Comparison of ENCODE assay signal across 8 cellular contexts in genomic region chr7:149742075-149742701, GRCh38. TPM values are rescaled to one million over a fixed set of nuclear protein-coding genes. Genes with fewer than 3 reads are reported as not detected.
DNase-seq lines count a peak whose midpoint lies in the region; ATAC-seq, FAIRE-seq and TF ChIP-seq lines count a peak whose summit lies in the region.

No MANE protein-coding gene starts in this region.

- TF ChIP-seq CTCF in A549 (IDR thresholded peaks at IDR 0.05) = peak; percentile 91
- peak; percentile 85 to 86 for TF ChIP-seq CTCF in endothelial cell of umbilical vein (IDR thresholded peaks at IDR 0.05; ENCODE audit: extremely low read depth in 1 of 2, insufficient read depth in 1 of 2, low read depth in 1 of 2, low read length in 2 of 2)

- POLR2A ChIA-PET in A549 (lab: Yijun Ruan, JAX) (interaction anchor here (0.7 to 1.3 kb wide), 2 partner anchors 80 to 144 kb away, joined by 3 to 7 read pairs; no protein-coding TSS in a partner anchor), endothelial cell of umbilical vein (lab: Charles Lee) (no interaction called here)

- peak overlapping the region; percentile 77 for H2AFZ ChIP-seq in endothelial cell of umbilical vein (ENCODE audit: low read depth, low read length)

- CTCF ChIA-PET in A549 (lab: Yijun Ruan, JAX) = interaction anchor here (0.6 to 7.1 kb wide), 46 partner anchors 9 to 491 kb away, joined by 3 to 91 read pairs (median 4); a partner anchor contains a TSS
- CTCF ChIA-PET in endothelial cell of umbilical vein (lab: Charles Lee) = interaction anchor here (0.6 to 5.0 kb wide), 44 partner anchors 10 to 432 kb away, joined by 3 to 234 read pairs (median 5); partner anchors contain the start of genes ZNF467 and ZNF862

- H3K4me3 ChIP-seq in A549 (peak overlapping the region; percentile 44), endothelial cell of umbilical vein (replicated peaks in 1 of 3; ENCODE audit: insufficient read depth in 1 of 3, low read depth in 1 of 3, low read length in 3 of 3) (peak overlapping the region in 2 of 3 experiments; percentile 6 to 10)

- peak overlapping the region; percentile 53 to 69; a peak in 5 of 6 replicates for H3K27ac ChIP-seq in A549
- no peak overlapping the region for H3K27ac ChIP-seq in endothelial cell of umbilical vein (ENCODE audit: insufficient read depth, low read depth, low read length)

- H3K79me2 ChIP-seq in endothelial cell of umbilical vein (ENCODE audit: control insufficient read depth, insufficient read depth, low read length) = no peaks in the 10 kb centered on the region

- WGBS in A549 (ENCODE audit: missing lambda C conversion rate) = 0% methylated on average over 9 of the region's 17 CpGs

- TF ChIP-seq POLR2A in A549 (IDR thresholded peaks at IDR 0.05; ENCODE audit: low read length) = no peak
- no peak for TF ChIP-seq POLR2A in endothelial cell of umbilical vein (IDR thresholded peaks at IDR 0.05; ENCODE audit: low read depth, low read length)

- H3K9ac ChIP-seq in endothelial cell of umbilical vein (replicated peaks; ENCODE audit: extremely low read depth, insufficient read depth, low read length) = no peak overlapping the region

- DNase-seq in A549 (ENCODE audit: low read depth in 1 of 2, low spot score in 1 of 2) = peak; percentile 62 to 93
- DNase-seq in NCI-H82 (lab: John Stamatoyannopoulos, UW) = peak; percentile 87
- peak; percentile 26 to 30 for DNase-seq in activated CD8-positive, alpha-beta memory T cell treated with anti-CD3 and anti-CD28 coated beads for 4 hours (ENCODE audit: low read depth in 2 of 2)
- peak; percentile 71 for DNase-seq in endothelial cell of umbilical vein (ENCODE audit: low read depth, low spot score)
- DNase-seq in midbrain (lab: John Stamatoyannopoulos, UW) = peak; percentile 77
- DNase-seq in stimulated activated CD8-positive, alpha-beta memory T cell treated with anti-CD3 and anti-CD28 coated beads, Interleukin-15, amount 100 ng/mL, for 24 hours (ENCODE audit: low read depth) = peak; percentile 42

- no peaks in the 10 kb centered on the region for H3K4me1 ChIP-seq in A549
- H3K4me1 ChIP-seq in endothelial cell of umbilical vein (ENCODE audit: control insufficient read depth, extremely low read depth, insufficient read depth, low read length) = no peaks in the 10 kb centered on the region

- dilution Hi-C loops in endothelial cell of umbilical vein (cut with MboI; ENCODE audit: extremely low pct_ligation_motif_present, low sequenced_read_pairs) = no loop called here

- H3K9me1 ChIP-seq in endothelial cell of umbilical vein (replicated peaks; ENCODE audit: control insufficient read depth, extremely low read depth, insufficient read depth, low read length) = no peaks in the 10 kb centered on the region

- TF ChIP-seq EP300 in A549 (IDR thresholded peaks at IDR 0.05) = no peak

- H3K36me3 ChIP-seq in endothelial cell of umbilical vein (ENCODE audit: control insufficient read depth in 2 of 2, extremely low read depth in 1 of 2, insufficient read depth in 2 of 2, low read length in 2 of 2) = no peaks in the 10 kb centered on the region

- BruUV-seq in endothelial cell of umbilical vein (replicated peaks; lab: Mats Ljungman, UMichigan) = no TSS peak

- intact Hi-C loops in endothelial cell of umbilical vein (cut with micrococcal nuclease) = loop anchor here (1.0 to 5.0 kb wide), 4 partner anchors 29 to 245 kb away; partner anchors contain the start of gene ZNF746

- no peak for FAIRE-seq in A549 (lab: Jason Lieb, UNC)
- FAIRE-seq in endothelial cell of umbilical vein (lab: Jason Lieb, UNC) = peak; percentile 82

- no peaks in the 10 kb centered on the region for H4K20me1 ChIP-seq in endothelial cell of umbilical vein (replicated peaks; ENCODE audit: control insufficient read depth, extremely low read depth, insufficient read depth, low read length)

- peak; percentile 81 to 86 for TF ChIP-seq RAD21 in A549 (conservative IDR thresholded peaks at IDR 0.05 in 1 of 2, IDR thresholded peaks at IDR 0.05 in 1 of 2)

- H3K27me3 ChIP-seq in endothelial cell of umbilical vein (ENCODE audit: control insufficient read depth in 2 of 2, insufficient read depth in 2 of 2, low read length in 2 of 2) = peaks cover 0 to 7% of the 10 kb centered on the region in 2 experiments

- ATAC-seq in A549 (peak; percentile 90 to 96), GM18517 (IDR thresholded peaks at IDR 0.05; ENCODE audit: unreplicated experiment) (peak; percentile 70), HG03442 (IDR thresholded peaks at IDR 0.05; ENCODE audit: unreplicated experiment) (peak; percentile 57)

- H3K4me2 ChIP-seq in A549 (peak overlapping the region; percentile 90), endothelial cell of umbilical vein (ENCODE audit: insufficient read depth, low read length) (peak overlapping the region; percentile 41)

- H3K9me3 ChIP-seq in A549 (no peaks in the 10 kb centered on the region), endothelial cell of umbilical vein (replicated peaks; ENCODE audit: control insufficient read depth, insufficient read depth, low read length) (no peaks in the 10 kb centered on the region)

TF ChIP-seq in A549, 52 proteins besides CTCF, POLR2A, EP300 and RAD21:
- TF ChIP-seq MYC (IDR thresholded peaks at IDR 0.05; ENCODE audit: borderline replicate concordance, low read length) = 0 out of 2 replicates have a peak, but pooled peaks have one; percentile 18
- TF ChIP-seq JUNB (IDR thresholded peaks at IDR 0.05) = no peak
- no peak for TF ChIP-seq KDM1A (IDR thresholded peaks at IDR 0.05; ENCODE audit: low read depth)
- peak; percentile 82 for TF ChIP-seq SMC3 (IDR thresholded peaks at IDR 0.05)
- no peak for TF ChIP-seq RARB (CRISPR knock-in tag; IDR thresholded peaks at IDR 0.05)
- TF ChIP-seq USF2 (IDR thresholded peaks at IDR 0.05) = no peak
- TF ChIP-seq RNF2 (IDR thresholded peaks at IDR 0.05; ENCODE audit: borderline replicate concordance, low read depth) = no peak

TF ChIP-seq in endothelial cell of umbilical vein, 7 proteins besides CTCF, POLR2A, EP300 and RAD21:
- no peak for TF ChIP-seq POLR2AphosphoS5 (IDR thresholded peaks at IDR 0.05; ENCODE audit: insufficient read depth, low read depth, low read length)
- no peak for TF ChIP-seq MYC (IDR thresholded peaks at IDR 0.05; ENCODE audit: low read depth, low read length)
- TF ChIP-seq MAX (IDR thresholded peaks at IDR 0.05; ENCODE audit: insufficient read depth, insufficient read length) = no peak
- no peak for TF ChIP-seq EZH2 (IDR thresholded peaks at IDR 0.05; ENCODE audit: borderline replicate concordance, low read depth, low read length, severe bottlenecking)
- no peak for TF ChIP-seq FOS (IDR thresholded peaks at IDR 0.05; ENCODE audit: borderline replicate concordance, insufficient read depth, low read length)
- no peak for TF ChIP-seq GATA2 (IDR thresholded peaks at IDR 0.05; ENCODE audit: insufficient read depth, insufficient read length, low read depth, low read length)
- no peak for TF ChIP-seq JUN (IDR thresholded peaks at IDR 0.05; ENCODE audit: borderline replicate concordance, insufficient read depth, insufficient read length, low read depth)
TF ChIP-seq in endothelial cell of umbilical vein: peak in this region for 0.

RNA-seq across cellular contexts. Expression of gene ZNF467, which starts 31.2 kb away (rescaled TPM):
- polyA plus RNA-seq in A549 (2011; rRNA removed) = 2.4 and 3.3 TPM in 2 replicates
- 3.7 and 5.4 TPM in 2 replicates for polyA plus RNA-seq in A549 (2012; cell fraction: cytosol; rRNA removed)
- polyA plus RNA-seq in A549 (2012; cell fraction: nucleus; rRNA removed) = 9.2 and 14.9 TPM in 2 replicates
- 2.0 to 4.1 TPM (median 3.1 TPM) in 3 replicates for polyA plus RNA-seq in A549 (2017; fragmentation: RNase III; extraction: RNeasy Plus Mini Kit Qiagen cat#74134 plus additional on column Dnase treatment)
- polyA minus RNA-seq in A549 (2011; rRNA and poly(A)+ RNA removed) = 1.9 and 3.1 TPM in 2 replicates
- total RNA-seq in endothelial cell of umbilical vein = 6.5 and 8.9 TPM in 2 replicates
- polyA plus RNA-seq in endothelial cell of umbilical vein = 4.2 and 4.7 TPM in 2 replicates
- 3.2 and 4.0 TPM in 2 replicates for polyA plus RNA-seq in endothelial cell of umbilical vein (2011; cell fraction: cytosol; rRNA removed)
- polyA plus RNA-seq in endothelial cell of umbilical vein (2011; cell fraction: nucleus; rRNA removed) = 8.3 and 9.4 TPM in 2 replicates
- 1.5 and 4.6 TPM in 2 replicates for polyA plus RNA-seq in endothelial cell of umbilical vein (2012)
- 1.4 and 1.5 TPM in 2 replicates for polyA minus RNA-seq in endothelial cell of umbilical vein
- not detected for polyA minus RNA-seq in endothelial cell of umbilical vein (2011; cell fraction: cytosol; rRNA and poly(A)+ RNA removed)
- polyA minus RNA-seq in endothelial cell of umbilical vein (2011; cell fraction: nucleus; rRNA and poly(A)+ RNA removed) = 0.82 and 2.0 TPM in 2 replicates

Comparison
In these comparisons a context has a peak if more than half of its experiments do, and no peak if none do; other contexts are left out.
1. DNase-seq: peak in every context shown above with its lines; median percentile 87 in NCI-H82; 78 in A549; 77 in midbrain; 71 in endothelial cell of umbilical vein; 42 in stimulated activated CD8-positive, alpha-beta memory T cell treated with anti-CD3 and anti-CD28 coated beads, Interleukin-15, amount 100 ng/mL, for 24 hours; 28 in activated CD8-positive, alpha-beta memory T cell treated with anti-CD3 and anti-CD28 coated beads for 4 hours.